In the genomic region with DNA sequence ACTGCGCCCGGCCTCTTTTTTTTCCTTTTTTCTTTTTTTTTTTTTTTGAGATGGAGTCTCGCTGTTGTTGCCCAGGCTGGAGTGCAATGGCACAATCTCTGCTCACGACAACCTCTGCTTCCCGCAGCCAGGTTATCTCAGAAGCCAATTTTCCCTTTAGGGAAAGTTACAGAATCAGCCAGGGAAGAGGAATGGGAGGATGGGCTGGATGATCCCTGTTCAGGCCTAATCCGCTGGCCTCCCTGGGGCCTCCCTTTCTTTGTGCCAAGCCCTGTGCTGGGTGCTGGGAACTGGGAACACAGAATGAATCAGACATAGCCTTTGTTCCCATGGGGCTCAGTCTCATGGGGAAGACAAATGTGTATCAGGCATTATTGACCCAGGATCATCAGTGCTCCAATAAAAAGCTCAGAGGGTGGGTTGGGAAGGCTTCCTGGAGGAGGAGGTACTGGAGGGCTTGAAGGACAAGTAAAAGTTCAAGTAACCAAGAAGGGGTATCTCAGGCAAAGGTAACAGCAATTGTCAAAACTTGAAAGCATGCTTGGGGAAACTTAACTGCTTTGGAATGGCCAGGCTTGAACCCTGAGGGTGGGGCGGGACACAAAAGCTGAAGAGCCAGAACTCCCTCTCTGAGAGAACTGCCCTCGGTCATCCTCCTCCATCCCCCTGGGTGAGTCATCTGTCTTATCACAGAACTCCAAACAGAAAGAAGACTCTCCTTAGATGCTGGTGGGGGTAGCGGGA, we compare ENCODE assay signal across 16 cellular contexts. TPM values are rescaled to one million over a fixed set of nuclear protein-coding genes. Genes with fewer than 3 reads are reported as not detected.
A peak's percentile ranks its signal among the peaks of the same experiment; 100 is the strongest.
DNase-seq lines count a peak whose midpoint lies in the region; FAIRE-seq and TF ChIP-seq lines count a peak whose summit lies in the region.
"Had no signal": no experiment of that assay in that cellular context is flagged by ENCODE, and none has a peak within 500 bp of the region (broad histone marks: within the 10 kb centered on the region; RNA-seq: fewer than 3 reads in every experiment).

No MANE protein-coding gene starts in this region.

- no peak for TF ChIP-seq CTCF in bronchial epithelial cell (IDR thresholded peaks at IDR 0.05; ENCODE audit: insufficient read depth, low read length, severe bottlenecking)

- FAIRE-seq in bronchial epithelial cell (lab: Jason Lieb, UNC): no peak
- FAIRE-seq: G401.6, HTR-8/SVneo had no signal

- peak overlapping the region; percentile 15 for H2BK5ac ChIP-seq in trophoblast cell (ENCODE audit: low read depth, low read length, poor library complexity)

- no CpG with 5 or more reads among the region's 9 CpGs for WGBS in trophoblast cell (ENCODE audit: extremely low coverage, insufficient coverage, insufficient read length)

- H3K4me2 ChIP-seq in trophoblast cell (ENCODE audit: low read length): no peak overlapping the region

- H3K79me2 ChIP-seq in trophoblast cell (ENCODE audit: control insufficient read depth, insufficient read depth, low read length, poor library complexity): no peaks in the 10 kb centered on the region

- H2AK5ac ChIP-seq in trophoblast cell (ENCODE audit: low read length): no peak overlapping the region

- H3K4ac ChIP-seq in trophoblast cell (ENCODE audit: low read depth, low read length): no peak overlapping the region

- peaks cover 20 to 21% of the 10 kb centered on the region in 2 experiments for H3K4me1 ChIP-seq in trophoblast cell (ENCODE audit: control insufficient read depth in 1 of 2, insufficient read depth in 2 of 2, low read length in 2 of 2)

- H4K91ac ChIP-seq in trophoblast cell (ENCODE audit: low read depth, low read length): no peak overlapping the region

- H2AFZ ChIP-seq in trophoblast cell (ENCODE audit: insufficient read depth, low read length, poor library complexity): no peak overlapping the region

- peaks cover 4% of the 10 kb centered on the region for H3K79me1 ChIP-seq in trophoblast cell (ENCODE audit: low read length)

- no peaks in the 10 kb centered on the region for H3K9me3 ChIP-seq in trophoblast cell (ENCODE audit: insufficient read depth, low read depth, low read length)
- H3K9me3 ChIP-seq: Caco-2 had no signal

- no peak overlapping the region for H2BK12ac ChIP-seq in trophoblast cell (ENCODE audit: low read length)

- H3K4me3 ChIP-seq in bronchial epithelial cell (ENCODE audit: low read depth, low read length): no peak overlapping the region
- no peak overlapping the region for H3K4me3 ChIP-seq in trophoblast cell (ENCODE audit: low read depth, low read length)

- H3K27ac ChIP-seq in trophoblast cell (ENCODE audit: low read depth, low read length): peak overlapping the region; percentile 40

- DNase-seq in ELF-1 (ENCODE audit: low read depth, low spot score) (peak; percentile 85), OCI-M1 (lab: John Stamatoyannopoulos, UW) (peak; percentile 25), bronchial epithelial cell (ENCODE audit: low read depth) (peak; percentile 19), trophoblast cell (peak; percentile 95 to 97), ureter (ENCODE audit: low spot score) (no peak), DMS53 treated with DMSO at 0.1 percent for 48 hours (lab: John Stamatoyannopoulos, UW; ENCODE audit: unreplicated experiment) (no peak), retina (no peak)
- DNase-seq: HCEC 1CT, NCI-H1436, NCI-H2029, NCI-H2171, NCI-H446 treated with DMSO at 0.1 percent for 48 hours, NCI-H748 treated with DMSO at 0.1 percent for 48 hours had no signal

- H3K9ac ChIP-seq in trophoblast cell (ENCODE audit: low read length): peak overlapping the region; percentile 26

- no peak overlapping the region for H3K14ac ChIP-seq in trophoblast cell (ENCODE audit: low read length)

- no peak overlapping the region for H4K12ac ChIP-seq in trophoblast cell (ENCODE audit: low read depth, low read length)

- peak overlapping the region; percentile 45 for H4K8ac ChIP-seq in trophoblast cell (ENCODE audit: low read depth, low read length)

- H3K18ac ChIP-seq in trophoblast cell (ENCODE audit: low read length): no peak overlapping the region

- peaks cover 2% of the 10 kb centered on the region for H3K36me3 ChIP-seq in bronchial epithelial cell (ENCODE audit: control insufficient read depth, insufficient read depth, low read length)
- H3K36me3 ChIP-seq in trophoblast cell (ENCODE audit: control insufficient read depth in 1 of 2, insufficient read depth in 2 of 2, low read length in 2 of 2): peaks cover 0 to 3% of the 10 kb centered on the region in 2 experiments

- H2BK120ac ChIP-seq in trophoblast cell (ENCODE audit: insufficient read depth, low read length, poor library complexity): no peak overlapping the region

- no peaks in the 10 kb centered on the region for H3K27me3 ChIP-seq in bronchial epithelial cell (ENCODE audit: control insufficient read depth, insufficient read depth, low read length)
- H3K27me3 ChIP-seq in trophoblast cell (ENCODE audit: insufficient read depth, low read length): no peaks in the 10 kb centered on the region

- H3K23ac ChIP-seq in trophoblast cell (ENCODE audit: low read length): no peak overlapping the region

RNA-seq across cellular contexts. Expression of gene ECHDC2, which starts 14.3 kb away (rescaled TPM):
- total RNA-seq in bronchial epithelial cell (29.2 and 49.3 TPM in 2 replicates), ureter (196 TPM)
- 25.0 and 26.7 TPM in 2 replicates for polyA plus RNA-seq in trophoblast cell (2013)

RNA-seq across cellular contexts. Expression of gene SCP2, which starts 19.8 kb away (rescaled TPM):
- total RNA-seq in bronchial epithelial cell (65.8 and 82.7 TPM in 2 replicates), ureter (138 TPM)
- 40.0 and 40.1 TPM in 2 replicates for polyA plus RNA-seq in trophoblast cell (2013)

Comparison
In these comparisons a context has a peak if more than half of its experiments do, and no peak if none do; other contexts are left out.
1. DNase-seq: peak in ELF-1 (single experiment), OCI-M1 (single experiment), bronchial epithelial cell (single experiment) and trophoblast cell (2 of 2); none in ureter (single experiment), DMS53 treated with DMSO at 0.1 percent for 48 hours (single experiment) and retina (single experiment).